Comparison of ENCODE assay signal across 2 cellular contexts in genomic region chr16:4626396-4626795, GRCh38.
TF ChIP-seq lines count a peak whose summit lies in the region.

No MANE protein-coding gene starts in this region.

TF ChIP-seq in HepG2, 621 proteins besides CTCF, POLR2A, EP300 and RAD21:
- peak; percentile 94 for TF ChIP-seq ZNF629 (CRISPR knock-in tag; conservative IDR thresholded peaks at IDR 0.05)
- TF ChIP-seq NR2F6 (IDR thresholded peaks at IDR 0.05) = no peak
- no peak for TF ChIP-seq NR2F6 (CRISPR knock-in tag; IDR thresholded peaks at IDR 0.05)
- 0 out of 2 replicates have a peak, but pooled peaks have one; percentile 13 for TF ChIP-seq MTA1 (CRISPR knock-in tag; IDR thresholded peaks at IDR 0.05; ENCODE audit: borderline replicate concordance)
- peak; percentile 52; the same call in 1 of the 2 replicates for TF ChIP-seq KDM1A (CRISPR knock-in tag; IDR thresholded peaks at IDR 0.05)
- TF ChIP-seq FOXJ3 (CRISPR knock-in tag; IDR thresholded peaks at IDR 0.05; ENCODE audit: borderline replicate concordance) = 0 out of 2 replicates have a peak, but pooled peaks have one; percentile 5
- no peak for TF ChIP-seq SOX6 (IDR thresholded peaks at IDR 0.05)
- 0 out of 2 replicates have a peak, but pooled peaks have one; percentile 3 for TF ChIP-seq SOX6 (CRISPR knock-in tag; IDR thresholded peaks at IDR 0.05)
- no peak for TF ChIP-seq ZBTB14 (CRISPR knock-in tag; IDR thresholded peaks at IDR 0.05)
TF ChIP-seq in HepG2: peak in this region for 5.

TF ChIP-seq in K562, 482 proteins besides CTCF, POLR2A, EP300 and RAD21:
- TF ChIP-seq ZNF217 (CRISPR knock-in tag; IDR thresholded peaks at IDR 0.05) (no peak), ASH1L (IDR thresholded peaks at IDR 0.05; ENCODE audit: borderline replicate concordance, low read depth, partially characterized antibody) (no peak), ESRRA (IDR thresholded peaks at IDR 0.05; ENCODE audit: borderline replicate concordance, low read depth) (peak; percentile 64; the same call in 1 of the 2 replicates), BCOR (IDR thresholded peaks at IDR 0.05) (peak; percentile 39; the same call in 1 of the 2 replicates), RBM25 (IDR thresholded peaks at IDR 0.05; ENCODE audit: low read depth, low read length, severe bottlenecking) (peak; percentile 56)
